Comparison of ENCODE assay signal across 12 cellular contexts in genomic region chr10:42962120-42962901, GRCh38.
DNase-seq lines count a peak whose midpoint lies in the region; ATAC-seq and TF ChIP-seq lines count a peak whose summit lies in the region.
"Had no signal": no experiment of that assay in that cellular context is flagged by ENCODE, and none has a peak within 500 bp of the region (broad histone marks: within the 10 kb centered on the region; RNA-seq: fewer than 3 reads in every experiment).

No MANE protein-coding gene starts in this region.

- H3K4me1 Mint-ChIP-seq in activated CD4-positive, alpha-beta memory T cell treated with anti-CD3 and anti-CD28 coated beads for 36 hours (ENCODE audit: low read depth) = no peaks in the 10 kb centered on the region
- H3K4me1 Mint-ChIP-seq in activated CD4-positive, alpha-beta memory T cell treated with anti-CD3 and anti-CD28 coated beads, Interleukin-2, amount 10 ng/mL, durations not matched to agents 7 days and 5 days = no peaks in the 10 kb centered on the region
- peaks cover 6% of the 10 kb centered on the region for H3K4me1 Mint-ChIP-seq in mesothelial cell of epicardium
- H3K4me1 Mint-ChIP-seq: activated CD4-positive, alpha-beta T cell treated with anti-CD3 and anti-CD28 coated beads for 36 hours; T-cell had no signal

- DNase-seq in activated CD4-positive, alpha-beta memory T cell treated with anti-CD3 and anti-CD28 coated beads for 36 hours = peak; percentile 3
- no peak for DNase-seq in activated CD4-positive, alpha-beta memory T cell treated with anti-CD3 and anti-CD28 coated beads, Interleukin-2, amount 10 ng/mL, durations not matched to agents 7 days and 5 days
- DNase-seq in ecto neural progenitor cell (ENCODE audit: low spot score) = peak; percentile 42
- DNase-seq in mesothelial cell of epicardium (ENCODE audit: low spot score in 2 of 2, unreplicated experiment in 2 of 2) = peak; percentile 14 to 34
- DNase-seq in transverse colon = peak; percentile 2
- DNase-seq in thyroid gland = no peak
- DNase-seq: activated CD4-positive, alpha-beta T cell treated with anti-CD3 and anti-CD28 coated beads for 36 hours; activated gamma-delta T cell had no signal

- H3K9me3 ChIP-seq in transverse colon (no peaks in the 10 kb centered on the region), thyroid gland (no peaks in the 10 kb centered on the region)
- H3K9me3 ChIP-seq: A549 had no signal

- no peaks in the 10 kb centered on the region for H3K27me3 Mint-ChIP-seq in activated CD4-positive, alpha-beta memory T cell treated with anti-CD3 and anti-CD28 coated beads for 36 hours
- peaks cover 20% of the 10 kb centered on the region for H3K27me3 Mint-ChIP-seq in activated CD4-positive, alpha-beta memory T cell treated with anti-CD3 and anti-CD28 coated beads, Interleukin-2, amount 10 ng/mL, durations not matched to agents 7 days and 5 days
- peaks cover 7% of the 10 kb centered on the region for H3K27me3 Mint-ChIP-seq in mesothelial cell of epicardium (ENCODE audit: low read depth)
- H3K27me3 Mint-ChIP-seq: activated CD4-positive, alpha-beta T cell treated with anti-CD3 and anti-CD28 coated beads for 36 hours; T-cell had no signal

- no peak overlapping the region for H3K27ac Mint-ChIP-seq in activated CD4-positive, alpha-beta memory T cell treated with anti-CD3 and anti-CD28 coated beads for 36 hours
- H3K27ac Mint-ChIP-seq in activated CD4-positive, alpha-beta memory T cell treated with anti-CD3 and anti-CD28 coated beads, Interleukin-2, amount 10 ng/mL, durations not matched to agents 7 days and 5 days = no peak overlapping the region
- H3K27ac Mint-ChIP-seq in mesothelial cell of epicardium = no peak overlapping the region
- H3K27ac Mint-ChIP-seq: activated CD4-positive, alpha-beta T cell treated with anti-CD3 and anti-CD28 coated beads for 36 hours; T-cell had no signal

- no peaks in the 10 kb centered on the region for H3K36me3 Mint-ChIP-seq in activated CD4-positive, alpha-beta memory T cell treated with anti-CD3 and anti-CD28 coated beads for 36 hours
- no peaks in the 10 kb centered on the region for H3K36me3 Mint-ChIP-seq in activated CD4-positive, alpha-beta memory T cell treated with anti-CD3 and anti-CD28 coated beads, Interleukin-2, amount 10 ng/mL, durations not matched to agents 7 days and 5 days (ENCODE audit: low read depth)
- H3K36me3 Mint-ChIP-seq in mesothelial cell of epicardium = no peaks in the 10 kb centered on the region
- H3K36me3 Mint-ChIP-seq: T-cell had no signal

- in situ Hi-C loops in transverse colon (cut with MboI; ENCODE audit: low pct_ligation_motif_present in 1 of 4, low pct_unique_long_range_greater_than_20kb in 1 of 4, low sequenced_read_pairs in 3 of 4) = no loop called here

- H3K4me3 ChIP-seq in transverse colon (no peak overlapping the region), thyroid gland (replicated peaks in 1 of 3) (no peak overlapping the region)
- H3K4me3 ChIP-seq: A549 had no signal

- no peak for TF ChIP-seq EP300 in transverse colon (IDR thresholded peaks at IDR 0.05; ENCODE audit: low read depth)

- H3K27ac ChIP-seq in transverse colon (no peak overlapping the region), thyroid gland (no peak overlapping the region)
- H3K27ac ChIP-seq: A549 had no signal

- intact Hi-C loops in activated CD4-positive, alpha-beta memory T cell treated with anti-CD3 and anti-CD28 coated beads for 36 hours (cut with micrococcal nuclease) = no loop called here
- intact Hi-C loops in transverse colon (cut with DNase I; ENCODE audit: low total_unique reads) (no loop called here), thyroid gland (cut with DNase I) (no loop called here)

- TF ChIP-seq CTCF in mesothelial cell of epicardium (IDR thresholded peaks at IDR 0.05; ENCODE audit: unreplicated experiment) (no peak), transverse colon (IDR thresholded peaks at IDR 0.05) (no peak), thyroid gland (IDR thresholded peaks at IDR 0.05) (no peak)

- no peak overlapping the region for H3K4me3 Mint-ChIP-seq in activated CD4-positive, alpha-beta memory T cell treated with anti-CD3 and anti-CD28 coated beads for 36 hours
- no peak overlapping the region for H3K4me3 Mint-ChIP-seq in activated CD4-positive, alpha-beta memory T cell treated with anti-CD3 and anti-CD28 coated beads, Interleukin-2, amount 10 ng/mL, durations not matched to agents 7 days and 5 days
- no peak overlapping the region for H3K4me3 Mint-ChIP-seq in mesothelial cell of epicardium
- H3K4me3 Mint-ChIP-seq: activated CD4-positive, alpha-beta T cell treated with anti-CD3 and anti-CD28 coated beads for 36 hours; T-cell had no signal

- ATAC-seq in GM21526 (IDR thresholded peaks at IDR 0.05; ENCODE audit: low FRiP score, unreplicated experiment) (no peak), HG03045 (IDR thresholded peaks at IDR 0.05; ENCODE audit: unreplicated experiment) (no peak)
- ATAC-seq: activated CD4-positive, alpha-beta T cell treated with anti-CD3 and anti-CD28 coated beads for 36 hours; T-cell had no signal

- no peaks in the 10 kb centered on the region for H3K9me3 Mint-ChIP-seq in activated CD4-positive, alpha-beta memory T cell treated with anti-CD3 and anti-CD28 coated beads for 36 hours
- no peaks in the 10 kb centered on the region for H3K9me3 Mint-ChIP-seq in activated CD4-positive, alpha-beta memory T cell treated with anti-CD3 and anti-CD28 coated beads, Interleukin-2, amount 10 ng/mL, durations not matched to agents 7 days and 5 days
- H3K9me3 Mint-ChIP-seq in mesothelial cell of epicardium = no peaks in the 10 kb centered on the region
- H3K9me3 Mint-ChIP-seq: T-cell had no signal

- H3K36me3 ChIP-seq in transverse colon (no peaks in the 10 kb centered on the region), thyroid gland (no peaks in the 10 kb centered on the region)

- POLR2A ChIA-PET in activated CD4-positive, alpha-beta memory T cell treated with anti-CD3 and anti-CD28 coated beads for 36 hours (lab: Charles Lee) = no interaction called here
- POLR2A ChIA-PET in activated CD4-positive, alpha-beta memory T cell treated with anti-CD3 and anti-CD28 coated beads, Interleukin-2, amount 10 ng/mL, durations not matched to agents 7 days and 5 days (lab: Charles Lee) = no interaction called here

- 73% methylated on average over 14 of the region's 15 CpGs; no CpG with 5 or more reads in 1 of the 2 donors for WGBS in transverse colon (ENCODE audit: low coverage in 1 of 2), 2 donors
- 64 to 80% methylated on average over 8 to 10 of the region's 15 CpGs for WGBS in thyroid gland, 2 donors

- H3K4me1 ChIP-seq in transverse colon = no peaks in the 10 kb centered on the region
- no peaks in the 10 kb centered on the region for H3K4me1 ChIP-seq in thyroid gland
- H3K4me1 ChIP-seq: A549 had no signal

- CTCF ChIA-PET in activated CD4-positive, alpha-beta memory T cell treated with anti-CD3 and anti-CD28 coated beads for 36 hours (lab: Charles Lee) = no interaction called here
- CTCF ChIA-PET in activated CD4-positive, alpha-beta memory T cell treated with anti-CD3 and anti-CD28 coated beads, Interleukin-2, amount 10 ng/mL, durations not matched to agents 7 days and 5 days (lab: Charles Lee) = no interaction called here

- TF ChIP-seq POLR2A in transverse colon (IDR thresholded peaks at IDR 0.05) = no peak
- TF ChIP-seq POLR2A in thyroid gland (IDR thresholded peaks at IDR 0.05) = no peak

- H3K27me3 ChIP-seq in transverse colon = no peaks in the 10 kb centered on the region
- no peaks in the 10 kb centered on the region for H3K27me3 ChIP-seq in thyroid gland

Comparison
In these comparisons a context has a peak if more than half of its experiments do, and no peak if none do; other contexts are left out.
1. DNase-seq: peak in activated CD4-positive, alpha-beta memory T cell treated with anti-CD3 and anti-CD28 coated beads for 36 hours (single experiment), ecto neural progenitor cell (single experiment), mesothelial cell of epicardium (2 of 2) and transverse colon (single experiment); none in activated CD4-positive, alpha-beta memory T cell treated with anti-CD3 and anti-CD28 coated beads, Interleukin-2, amount 10 ng/mL, durations not matched to agents 7 days and 5 days (single experiment) and thyroid gland (0 of 2).